Comparison of ENCODE assay signal across 10 cellular contexts in the genomic region with DNA sequence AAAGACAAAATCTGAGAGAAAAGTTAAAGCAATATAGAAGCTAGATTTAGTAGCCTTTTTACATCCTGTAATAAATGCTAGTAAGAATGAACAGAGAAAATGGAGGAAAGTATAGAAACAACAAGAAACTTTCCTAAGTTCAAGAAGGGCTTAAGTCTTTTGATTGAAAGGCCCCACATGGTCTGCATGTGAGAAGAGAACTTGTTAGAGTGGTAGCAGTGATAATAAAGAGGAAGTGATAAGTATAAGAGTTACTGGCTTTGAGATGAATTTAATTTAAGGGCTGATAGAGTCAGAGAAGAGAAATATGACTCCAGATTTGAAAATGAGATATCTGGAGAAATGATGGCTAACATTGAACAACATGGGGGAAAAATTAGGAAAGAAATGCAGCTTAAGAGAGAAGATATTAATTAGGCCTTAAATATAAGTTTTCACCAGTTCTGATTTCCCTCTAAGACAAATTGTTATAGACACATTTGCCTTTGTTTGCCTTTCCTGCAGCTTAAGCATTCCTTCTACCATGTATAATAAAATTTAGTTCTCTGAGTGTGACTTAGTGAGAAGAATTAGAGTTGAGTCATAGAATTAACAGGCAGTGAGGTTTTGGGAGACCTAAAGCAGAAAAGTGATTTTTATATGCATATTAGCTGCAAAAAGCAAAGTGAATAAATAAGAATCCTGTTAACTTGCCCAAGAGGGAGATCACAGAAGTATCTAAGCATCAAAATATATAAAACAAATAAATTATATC. TPM values are rescaled to one million over a fixed set of nuclear protein-coding genes. Genes with fewer than 3 reads are reported as not detected.
DNase-seq lines count a peak whose midpoint lies in the region; ATAC-seq and TF ChIP-seq lines count a peak whose summit lies in the region.
"Had no signal": no experiment of that assay in that cellular context is flagged by ENCODE, and none has a peak within 500 bp of the region (broad histone marks: within the 10 kb centered on the region; RNA-seq: fewer than 3 reads in every experiment).

No MANE protein-coding gene starts in this region.

- H3K9me3 Mint-ChIP-seq in activated T-cell treated with anti-CD3 and anti-CD28 coated beads, Interleukin-2, amount 50 U/mL, for 24 hours: no peaks in the 10 kb centered on the region
- H3K9me3 Mint-ChIP-seq in activated CD8-positive, alpha-beta T cell treated with anti-CD3 and anti-CD28 coated beads, Interleukin-2, amount 10 ng/mL, durations not matched to agents 7 days and 5 days (ENCODE audit: insufficient read depth): no peaks in the 10 kb centered on the region

- H3K27ac Mint-ChIP-seq in activated T-cell treated with anti-CD3 and anti-CD28 coated beads, Interleukin-2, amount 50 U/mL, for 24 hours: peak overlapping the region; percentile 82
- peak overlapping the region; percentile 9 for H3K27ac Mint-ChIP-seq in activated CD8-positive, alpha-beta T cell treated with anti-CD3 and anti-CD28 coated beads, Interleukin-2, amount 10 ng/mL, durations not matched to agents 7 days and 5 days

- H3K4me1 Mint-ChIP-seq in activated T-cell treated with anti-CD3 and anti-CD28 coated beads, Interleukin-2, amount 50 U/mL, for 24 hours (ENCODE audit: low read depth): peaks cover 77% of the 10 kb centered on the region
- peaks cover 25% of the 10 kb centered on the region for H3K4me1 Mint-ChIP-seq in activated CD8-positive, alpha-beta T cell treated with anti-CD3 and anti-CD28 coated beads, Interleukin-2, amount 10 ng/mL, durations not matched to agents 7 days and 5 days (ENCODE audit: low read depth)

- H3K9me3 ChIP-seq in skeletal muscle satellite cell (replicated peaks; ENCODE audit: low read length) (no peaks in the 10 kb centered on the region), Peyer's patch (no peaks in the 10 kb centered on the region)

- no peaks in the 10 kb centered on the region for H3K27me3 ChIP-seq in skeletal muscle satellite cell (ENCODE audit: control insufficient read depth, insufficient read depth, low read length)
- H3K27me3 ChIP-seq in Peyer's patch: no peaks in the 10 kb centered on the region

- no peaks in the 10 kb centered on the region for H3K27me3 Mint-ChIP-seq in activated T-cell treated with anti-CD3 and anti-CD28 coated beads, Interleukin-2, amount 50 U/mL, for 24 hours
- H3K27me3 Mint-ChIP-seq in activated CD8-positive, alpha-beta T cell treated with anti-CD3 and anti-CD28 coated beads, Interleukin-2, amount 10 ng/mL, durations not matched to agents 7 days and 5 days (ENCODE audit: low read depth): no peaks in the 10 kb centered on the region

- H3K9ac ChIP-seq in skeletal muscle satellite cell (ENCODE audit: low read depth, low read length): no peak overlapping the region

- peak overlapping the region; percentile 30 for H3K4me2 ChIP-seq in skeletal muscle satellite cell (ENCODE audit: low read length)

- H3K4me3 ChIP-seq in skeletal muscle satellite cell (ENCODE audit: low read length): no peak overlapping the region
- no peak overlapping the region for H3K4me3 ChIP-seq in Peyer's patch

- CTCF ChIA-PET in activated CD8-positive, alpha-beta T cell treated with anti-CD3 and anti-CD28 coated beads, Interleukin-2, amount 10 ng/mL, durations not matched to agents 7 days and 5 days (lab: Charles Lee): interaction anchor here (1.1 kb wide), 1 partner anchor 228 kb away, joined by 4 read pairs; no protein-coding TSS in a partner anchor

- peaks cover 27% of the 10 kb centered on the region for H3K36me3 ChIP-seq in skeletal muscle satellite cell (ENCODE audit: insufficient read depth, low read length)
- H3K36me3 ChIP-seq in Peyer's patch: peaks cover 0 to 3% (median 0%) of the 10 kb centered on the region in 3 donors

- TF ChIP-seq POLR2A in Peyer's patch (IDR thresholded peaks at IDR 0.05): no peak

- peaks cover 65% of the 10 kb centered on the region for H3K36me3 Mint-ChIP-seq in activated T-cell treated with anti-CD3 and anti-CD28 coated beads, Interleukin-2, amount 50 U/mL, for 24 hours (ENCODE audit: low read depth)
- H3K36me3 Mint-ChIP-seq in activated CD8-positive, alpha-beta T cell treated with anti-CD3 and anti-CD28 coated beads, Interleukin-2, amount 10 ng/mL, durations not matched to agents 7 days and 5 days (ENCODE audit: low read depth): peaks cover 29% of the 10 kb centered on the region

- ATAC-seq in HG03520 (IDR thresholded peaks at IDR 0.05; ENCODE audit: unreplicated experiment): peak; percentile 39
- ATAC-seq in activated CD8-positive, alpha-beta T cell treated with anti-CD3 and anti-CD28 coated beads, Interleukin-2, amount 10 ng/mL, durations not matched to agents 7 days and 5 days: no peak
- ATAC-seq in GM19035 (IDR thresholded peaks at IDR 0.05; ENCODE audit: unreplicated experiment): no peak

- H3K4me3 Mint-ChIP-seq in activated T-cell treated with anti-CD3 and anti-CD28 coated beads, Interleukin-2, amount 50 U/mL, for 24 hours: no peak overlapping the region
- no peak overlapping the region for H3K4me3 Mint-ChIP-seq in activated CD8-positive, alpha-beta T cell treated with anti-CD3 and anti-CD28 coated beads, Interleukin-2, amount 10 ng/mL, durations not matched to agents 7 days and 5 days

- DNase-seq in activated T-cell treated with anti-CD3 and anti-CD28 coated beads, Interleukin-2, amount 50 U/mL, for 24 hours: no peak
- DNase-seq in activated T-cell treated with anti-CD3 and anti-CD28 coated beads, Interleukin-2, amount 50 U/mL, for 48 hours: no peak
- no peak for DNase-seq in activated CD8-positive, alpha-beta T cell treated with anti-CD3 and anti-CD28 coated beads, Interleukin-2, amount 10 ng/mL, durations not matched to agents 7 days and 5 days
- DNase-seq in Peyer's patch: no peak
- no peak for DNase-seq in stimulated activated CD4-positive, alpha-beta T cell treated with anti-CD3 and anti-CD28 coated beads, Interleukin-2, amount 100 ng/mL, for 48 hours
- DNase-seq: NCI-H187 had no signal

- H3K27ac ChIP-seq in Peyer's patch: no peak overlapping the region
- H3K27ac ChIP-seq: RWPE1 had no signal

- POLR2A ChIA-PET in activated CD8-positive, alpha-beta T cell treated with anti-CD3 and anti-CD28 coated beads, Interleukin-2, amount 10 ng/mL, durations not matched to agents 7 days and 5 days (lab: Charles Lee): no interaction called here

- TF ChIP-seq CTCF in Peyer's patch (IDR thresholded peaks at IDR 0.05): no peak

- H3K4me1 ChIP-seq in skeletal muscle satellite cell (ENCODE audit: control insufficient read depth, insufficient read depth, low read length) (peaks cover 30% of the 10 kb centered on the region), Peyer's patch (peaks cover 0 to 13% (median 0%) of the 10 kb centered on the region in 4 donors)

RNA-seq across cellular contexts. Expression of a gene that starts 18.4 kb away (rescaled TPM):
- total RNA-seq in activated CD8-positive, alpha-beta T cell treated with anti-CD3 and anti-CD28 coated beads, Interleukin-2, amount 10 ng/mL, durations not matched to agents 7 days and 5 days: 10 to 100 TPM; 44.4 to 44.5 TPM
- total RNA-seq in skeletal muscle satellite cell (2012; rRNA removed): 24.9 and 43.1 TPM in 2 replicates
- 10 to 100 TPM; 20.4 to 92.4 (median 43.4) TPM for total RNA-seq in Peyer's patch
